ENCODE assay signal across 1 cellular context in the genomic region with DNA sequence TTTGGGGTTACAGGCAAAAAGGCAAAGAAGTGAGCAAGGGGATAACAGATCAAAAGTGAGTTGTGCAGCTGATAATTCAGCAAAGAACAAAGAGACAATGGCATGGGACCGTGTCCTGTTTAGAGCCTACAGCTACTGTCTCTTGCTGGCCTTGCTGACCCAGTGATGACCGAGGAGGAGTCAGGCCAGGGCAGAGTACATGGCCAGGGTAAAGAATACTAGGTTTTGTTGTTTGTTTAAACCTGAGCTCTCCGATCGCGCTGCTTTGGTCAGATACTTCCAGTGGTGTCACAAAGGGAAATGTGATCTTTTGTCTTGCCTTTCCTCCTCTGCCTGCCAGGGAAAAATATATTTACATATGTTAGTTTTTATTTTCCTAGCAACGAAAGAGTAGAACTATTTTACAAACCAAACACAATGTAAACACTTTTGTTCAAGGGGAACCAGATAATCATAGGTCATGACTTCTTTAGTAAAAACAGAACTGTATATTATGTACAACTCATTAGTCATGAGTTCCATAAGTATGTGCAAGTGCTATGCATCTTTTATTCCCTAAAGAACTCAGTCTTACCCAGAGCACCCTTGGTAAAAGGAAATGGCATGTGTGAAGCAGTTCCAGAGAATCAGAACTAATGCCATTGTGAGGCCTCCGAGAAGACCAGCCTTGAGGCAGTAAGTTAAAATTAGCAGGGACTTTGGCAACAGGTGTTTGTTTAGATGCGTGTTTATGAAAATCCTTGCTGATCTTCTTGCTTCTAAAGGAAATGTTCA.
TF ChIP-seq lines count a peak whose summit lies in the region.

No MANE protein-coding gene starts in this region.

TF ChIP-seq in GM23338, 12 proteins besides CTCF, POLR2A, EP300 and RAD21:
- TF ChIP-seq POLR2AphosphoS5 (IDR thresholded peaks at IDR 0.05; ENCODE audit: low read depth) (no peak), CREB1 (CRISPR knock-in tag; IDR thresholded peaks at IDR 0.05; ENCODE audit: low read depth) (no peak)
